ENCODE assay signal across 3 cellular contexts in genomic region chr2:238105506-238106338, GRCh38.
TF ChIP-seq lines count a peak whose summit lies in the region.

No MANE protein-coding gene starts in this region.

TF ChIP-seq in SK-N-SH, 30 proteins besides CTCF, POLR2A, EP300 and RAD21:
- TF ChIP-seq RCOR1 (IDR thresholded peaks at IDR 0.05; ENCODE audit: low read length) = no peak
- TF ChIP-seq SIN3A (IDR thresholded peaks at IDR 0.05; ENCODE audit: borderline replicate concordance, low read depth, low read length) = no peak
- TF ChIP-seq RXRA (IDR thresholded peaks at IDR 0.05; ENCODE audit: borderline replicate concordance, low read depth) = no peak
- TF ChIP-seq CHD2 (IDR thresholded peaks at IDR 0.05; ENCODE audit: low read length, partially characterized antibody) = no peak
- no peak for TF ChIP-seq PBX3 (IDR thresholded peaks at IDR 0.05)
- no peak for TF ChIP-seq ELF1 (IDR thresholded peaks at IDR 0.05)
- no peak for TF ChIP-seq SMC3 (IDR thresholded peaks at IDR 0.05; ENCODE audit: low read depth, low read length)
- TF ChIP-seq FOXJ3 (CRISPR knock-in tag; IDR thresholded peaks at IDR 0.05) = no peak
- no peak for TF ChIP-seq TCF12 (IDR thresholded peaks at IDR 0.05)
- no peak for TF ChIP-seq GABPA (IDR thresholded peaks at IDR 0.05; ENCODE audit: low read depth)
- no peak for TF ChIP-seq GATA2 (CRISPR knock-in tag; IDR thresholded peaks at IDR 0.05)
- no peak for TF ChIP-seq EZH2phosphoT487 (IDR thresholded peaks at IDR 0.05; ENCODE audit: borderline replicate concordance, low read depth)
- TF ChIP-seq MAX (IDR thresholded peaks at IDR 0.05; ENCODE audit: low read depth) = no peak
- TF ChIP-seq NRF1 (IDR thresholded peaks at IDR 0.05; ENCODE audit: low read depth, low read length) = no peak
- no peak for TF ChIP-seq TAF1 (IDR thresholded peaks at IDR 0.05; ENCODE audit: borderline replicate concordance, low read depth, low read length)
- no peak for TF ChIP-seq IRF3 (IDR thresholded peaks at IDR 0.05; ENCODE audit: low read depth, low read length)
- TF ChIP-seq USF1 (IDR thresholded peaks at IDR 0.05; ENCODE audit: borderline replicate concordance, low read depth) = no peak
- no peak for TF ChIP-seq YY1 (IDR thresholded peaks at IDR 0.05; ENCODE audit: low read depth)

TF ChIP-seq in SK-N-SH treated with all-trans-retinoic acid at 6 μM for 48 hours, 23 proteins besides CTCF, POLR2A, EP300 and RAD21:
- no peak for TF ChIP-seq ZNF70 (CRISPR knock-in tag; IDR thresholded peaks at IDR 0.05)
- TF ChIP-seq CREB5 (CRISPR knock-in tag; IDR thresholded peaks at IDR 0.05; ENCODE audit: low read depth) = no peak
- no peak for TF ChIP-seq PPARA (CRISPR knock-in tag; IDR thresholded peaks at IDR 0.05; ENCODE audit: borderline replicate concordance)
- no peak for TF ChIP-seq CSDC2 (CRISPR knock-in tag; IDR thresholded peaks at IDR 0.05)
- no peak for TF ChIP-seq TSHZ2 (CRISPR knock-in tag; IDR thresholded peaks at IDR 0.05)
- no peak for TF ChIP-seq ESRRG (CRISPR knock-in tag; IDR thresholded peaks at IDR 0.05)
- TF ChIP-seq ZFP30 (CRISPR knock-in tag; IDR thresholded peaks at IDR 0.05) = no peak
- no peak for TF ChIP-seq TCF4 (CRISPR knock-in tag; IDR thresholded peaks at IDR 0.05; ENCODE audit: borderline replicate concordance)
- TF ChIP-seq ARNTL (CRISPR knock-in tag; IDR thresholded peaks at IDR 0.05; ENCODE audit: borderline replicate concordance, low read depth) = no peak
- TF ChIP-seq POU6F1 (CRISPR knock-in tag; IDR thresholded peaks at IDR 0.05; ENCODE audit: borderline replicate concordance, low read depth) = no peak
- no peak for TF ChIP-seq ZNF8 (CRISPR knock-in tag; IDR thresholded peaks at IDR 0.05)

TF ChIP-seq in GM12891, 5 proteins besides CTCF, POLR2A, EP300 and RAD21:
- TF ChIP-seq TAF1 (IDR thresholded peaks at IDR 0.05; ENCODE audit: low read depth, low read length) = no peak
- no peak for TF ChIP-seq POLR2AphosphoS5 (IDR thresholded peaks at IDR 0.05; ENCODE audit: low read depth, low read length)
- no peak for TF ChIP-seq POU2F2 (IDR thresholded peaks at IDR 0.05; ENCODE audit: low read depth, low read length)
- no peak for TF ChIP-seq SPI1 (IDR thresholded peaks at IDR 0.05; ENCODE audit: low read depth, low read length)
- TF ChIP-seq PAX5 (IDR thresholded peaks at IDR 0.05; ENCODE audit: insufficient read depth, low read length, severe bottlenecking) = no peak
TF ChIP-seq in GM12891: peak in this region for 0.
